ENCODE assay signal across 11 cellular contexts in genomic region chr7:134561616-134562015, GRCh38. TPM values are rescaled to one million over a fixed set of nuclear protein-coding genes. Genes with fewer than 3 reads are reported as not detected.
"Had no signal": no experiment of that assay in that cellular context is flagged by ENCODE, and none has a peak within 500 bp of the region (broad histone marks: within the 10 kb centered on the region; RNA-seq: fewer than 3 reads in every experiment).

No MANE protein-coding gene starts in this region.

RNA-seq across cellular contexts. Expression of gene AKR1B15, which starts 12.7 kb away (rescaled TPM):
- total RNA-seq: activated CD4-positive, alpha-beta memory T cell treated with anti-CD3 and anti-CD28 coated beads for 36 hours; dermis microvascular lymphatic vessel endothelial cell; glomerular endothelial cell; heart right ventricle; left ventricle myocardium inferior; lung; sigmoid colon; T-helper 1 cell treated with Interleukin-12 subunit alpha and Interleukin-12 subunit beta and Interleukin-4 antibody, amounts not matched to agents 30 ng/mL and 1 ng/mL, for 36 hours; upper lobe of right lung had no signal
- polyA plus RNA-seq: heart right ventricle, lung, neural cell, pancreas had no signal

RNA-seq across cellular contexts. Expression of gene AKR1B10, which starts 34.2 kb away (rescaled TPM):
- total RNA-seq: activated CD4-positive, alpha-beta memory T cell treated with anti-CD3 and anti-CD28 coated beads for 36 hours; glomerular endothelial cell; T-helper 1 cell treated with Interleukin-12 subunit alpha and Interleukin-12 subunit beta and Interleukin-4 antibody, amounts not matched to agents 30 ng/mL and 1 ng/mL, for 36 hours; upper lobe of right lung had no signal
- polyA plus RNA-seq: neural cell had no signal
